ENCODE assay signal across 8 cellular contexts in the genomic region with DNA sequence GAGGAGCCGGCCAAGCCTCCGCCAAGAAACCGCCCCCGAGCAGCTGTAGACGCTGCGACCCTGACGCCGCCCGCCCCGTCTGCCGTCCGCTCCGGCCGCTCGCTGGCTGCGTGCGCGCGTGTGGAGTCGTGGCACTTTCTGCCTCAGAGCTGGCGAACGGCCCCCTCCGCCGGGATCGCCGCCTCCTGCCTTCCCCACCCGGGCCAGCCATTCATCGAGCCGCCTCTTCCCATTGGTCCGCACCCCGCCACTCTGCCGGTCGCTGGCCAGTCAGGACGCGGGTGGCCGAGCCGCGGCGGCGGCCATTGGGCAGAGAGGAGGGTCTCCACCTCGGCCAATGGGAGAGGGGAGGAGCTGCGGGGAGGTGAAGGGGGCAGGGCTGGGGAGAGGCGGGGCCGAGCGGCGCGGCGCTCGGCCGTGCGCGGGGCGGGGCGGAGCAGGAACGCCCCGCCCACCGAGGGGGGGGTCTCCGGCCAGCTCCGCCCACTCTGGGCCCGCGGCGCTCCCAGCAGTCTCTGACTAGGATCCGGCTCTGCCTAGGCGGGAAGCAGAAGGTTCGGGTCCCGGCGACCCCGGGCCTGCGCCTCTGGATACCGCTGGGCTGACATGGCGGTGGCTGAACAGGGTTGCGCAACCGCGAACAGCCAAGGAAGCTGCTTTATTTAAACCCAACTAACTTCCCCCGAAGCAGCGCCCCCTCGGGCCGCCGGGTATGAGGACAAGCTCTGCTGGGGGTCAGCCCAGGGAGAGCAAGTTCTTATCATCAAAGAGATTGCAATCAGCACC. TPM values are rescaled to one million over a fixed set of nuclear protein-coding genes. Genes with fewer than 3 reads are reported as not detected.
DNase-seq lines count a peak whose midpoint lies in the region; ATAC-seq and TF ChIP-seq lines count a peak whose summit lies in the region.

A gene with protein sequence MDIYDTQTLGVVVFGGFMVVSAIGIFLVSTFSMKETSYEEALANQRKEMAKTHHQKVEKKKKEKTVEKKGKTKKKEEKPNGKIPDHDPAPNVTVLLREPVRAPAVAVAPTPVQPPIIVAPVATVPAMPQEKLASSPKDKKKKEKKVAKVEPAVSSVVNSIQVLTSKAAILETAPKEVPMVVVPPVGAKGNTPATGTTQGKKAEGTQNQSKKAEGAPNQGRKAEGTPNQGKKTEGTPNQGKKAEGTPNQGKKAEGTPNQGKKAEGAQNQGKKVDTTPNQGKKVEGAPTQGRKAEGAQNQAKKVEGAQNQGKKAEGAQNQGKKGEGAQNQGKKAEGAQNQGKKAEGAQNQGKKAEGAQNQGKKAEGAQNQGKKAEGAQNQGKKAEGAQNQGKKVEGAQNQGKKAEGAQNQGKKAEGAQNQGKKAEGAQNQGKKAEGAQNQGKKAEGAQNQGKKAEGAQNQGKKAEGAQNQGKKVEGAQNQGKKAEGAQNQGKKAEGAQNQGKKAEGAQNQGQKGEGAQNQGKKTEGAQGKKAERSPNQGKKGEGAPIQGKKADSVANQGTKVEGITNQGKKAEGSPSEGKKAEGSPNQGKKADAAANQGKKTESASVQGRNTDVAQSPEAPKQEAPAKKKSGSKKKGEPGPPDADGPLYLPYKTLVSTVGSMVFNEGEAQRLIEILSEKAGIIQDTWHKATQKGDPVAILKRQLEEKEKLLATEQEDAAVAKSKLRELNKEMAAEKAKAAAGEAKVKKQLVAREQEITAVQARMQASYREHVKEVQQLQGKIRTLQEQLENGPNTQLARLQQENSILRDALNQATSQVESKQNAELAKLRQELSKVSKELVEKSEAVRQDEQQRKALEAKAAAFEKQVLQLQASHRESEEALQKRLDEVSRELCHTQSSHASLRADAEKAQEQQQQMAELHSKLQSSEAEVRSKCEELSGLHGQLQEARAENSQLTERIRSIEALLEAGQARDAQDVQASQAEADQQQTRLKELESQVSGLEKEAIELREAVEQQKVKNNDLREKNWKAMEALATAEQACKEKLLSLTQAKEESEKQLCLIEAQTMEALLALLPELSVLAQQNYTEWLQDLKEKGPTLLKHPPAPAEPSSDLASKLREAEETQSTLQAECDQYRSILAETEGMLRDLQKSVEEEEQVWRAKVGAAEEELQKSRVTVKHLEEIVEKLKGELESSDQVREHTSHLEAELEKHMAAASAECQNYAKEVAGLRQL (N-terminal part only) (minus strand): TSS at position 140 of the 786 bp plus-strand sequence. CDS start 21,735 bp downstream, outside the sequence.

- peak within 1 kb of the TSS; percentile 91 for H3K27ac ChIP-seq in epithelial cell of prostate

- TF ChIP-seq EP300 in Ishikawa (IDR thresholded peaks at IDR 0.05; ENCODE audit: borderline replicate concordance) = no peak

- DNase-seq in DMS53 (lab: John Stamatoyannopoulos, UW) (peak; percentile 99), OCI-M2 (lab: John Stamatoyannopoulos, UW; ENCODE audit: unreplicated experiment) (peak; percentile 87), activated T-cell treated with anti-CD3 and anti-CD28 coated beads for 48 hours (ENCODE audit: low read depth) (peak; percentile 96), epithelial cell of prostate (ENCODE audit: low read depth, low spot score) (peak; percentile 88), mucosa of gallbladder (ENCODE audit: low spot score) (peak; percentile 98)
- peak; percentile 82 to 92 for DNase-seq in stimulated activated CD8-positive, alpha-beta memory T cell treated with anti-CD3 and anti-CD28 coated beads, Interleukin-4, amount 100 ng/mL, for 4 hours (ENCODE audit: low read depth in 2 of 2, low spot score in 1 of 2)

- peak; percentile 93 for ATAC-seq in GM21576 (IDR thresholded peaks at IDR 0.05; ENCODE audit: unreplicated experiment)

- TF ChIP-seq RAD21 in Ishikawa (IDR thresholded peaks at IDR 0.05; ENCODE audit: low read depth) = peak; percentile 17; the same call in 1 of the 2 replicates

TF ChIP-seq in Ishikawa, 13 proteins besides CTCF, POLR2A, EP300 and RAD21:
- TF ChIP-seq TAF1 (IDR thresholded peaks at IDR 0.05; ENCODE audit: low read depth) (peak; percentile 90), NFIC (IDR thresholded peaks at IDR 0.05) (no peak), YY1 (IDR thresholded peaks at IDR 0.05; ENCODE audit: low read depth) (peak; percentile 12; the same call in 1 of the 2 replicates), CEBPB (IDR thresholded peaks at IDR 0.05) (peak; percentile 94), MAX (IDR thresholded peaks at IDR 0.05) (peak; percentile 31; the same call in 1 of the 2 replicates), FOXM1 (IDR thresholded peaks at IDR 0.05; ENCODE audit: borderline replicate concordance, low read depth) (no peak; the same call in 1 of the 2 replicates), TCF12 (IDR thresholded peaks at IDR 0.05; ENCODE audit: low read depth) (no peak), ZBTB7A (IDR thresholded peaks at IDR 0.05; ENCODE audit: low read depth) (peak; percentile 52; the same call in 1 of the 2 replicates)
- TF ChIP-seq, protein P1, sequence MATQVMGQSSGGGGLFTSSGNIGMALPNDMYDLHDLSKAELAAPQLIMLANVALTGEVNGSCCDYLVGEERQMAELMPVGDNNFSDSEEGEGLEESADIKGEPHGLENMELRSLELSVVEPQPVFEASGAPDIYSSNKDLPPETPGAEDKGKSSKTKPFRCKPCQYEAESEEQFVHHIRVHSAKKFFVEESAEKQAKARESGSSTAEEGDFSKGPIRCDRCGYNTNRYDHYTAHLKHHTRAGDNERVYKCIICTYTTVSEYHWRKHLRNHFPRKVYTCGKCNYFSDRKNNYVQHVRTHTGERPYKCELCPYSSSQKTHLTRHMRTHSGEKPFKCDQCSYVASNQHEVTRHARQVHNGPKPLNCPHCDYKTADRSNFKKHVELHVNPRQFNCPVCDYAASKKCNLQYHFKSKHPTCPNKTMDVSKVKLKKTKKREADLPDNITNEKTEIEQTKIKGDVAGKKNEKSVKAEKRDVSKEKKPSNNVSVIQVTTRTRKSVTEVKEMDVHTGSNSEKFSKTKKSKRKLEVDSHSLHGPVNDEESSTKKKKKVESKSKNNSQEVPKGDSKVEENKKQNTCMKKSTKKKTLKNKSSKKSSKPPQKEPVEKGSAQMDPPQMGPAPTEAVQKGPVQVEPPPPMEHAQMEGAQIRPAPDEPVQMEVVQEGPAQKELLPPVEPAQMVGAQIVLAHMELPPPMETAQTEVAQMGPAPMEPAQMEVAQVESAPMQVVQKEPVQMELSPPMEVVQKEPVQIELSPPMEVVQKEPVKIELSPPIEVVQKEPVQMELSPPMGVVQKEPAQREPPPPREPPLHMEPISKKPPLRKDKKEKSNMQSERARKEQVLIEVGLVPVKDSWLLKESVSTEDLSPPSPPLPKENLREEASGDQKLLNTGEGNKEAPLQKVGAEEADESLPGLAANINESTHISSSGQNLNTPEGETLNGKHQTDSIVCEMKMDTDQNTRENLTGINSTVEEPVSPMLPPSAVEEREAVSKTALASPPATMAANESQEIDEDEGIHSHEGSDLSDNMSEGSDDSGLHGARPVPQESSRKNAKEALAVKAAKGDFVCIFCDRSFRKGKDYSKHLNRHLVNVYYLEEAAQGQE (IDR thresholded peaks at IDR 0.05; ENCODE audit: low read depth) = no peak
- TF ChIP-seq, protein P2, sequence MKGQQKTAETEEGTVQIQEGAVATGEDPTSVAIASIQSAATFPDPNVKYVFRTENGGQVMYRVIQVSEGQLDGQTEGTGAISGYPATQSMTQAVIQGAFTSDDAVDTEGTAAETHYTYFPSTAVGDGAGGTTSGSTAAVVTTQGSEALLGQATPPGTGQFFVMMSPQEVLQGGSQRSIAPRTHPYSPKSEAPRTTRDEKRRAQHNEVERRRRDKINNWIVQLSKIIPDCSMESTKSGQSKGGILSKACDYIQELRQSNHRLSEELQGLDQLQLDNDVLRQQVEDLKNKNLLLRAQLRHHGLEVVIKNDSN (IDR thresholded peaks at IDR 0.05) = no peak
TF ChIP-seq in Ishikawa: peak in this region for 5.

RNA-seq across cellular contexts. Expression of the gene that starts here (rescaled TPM):
- total RNA-seq in mucosa of gallbladder = 355 TPM

Comparison
In these comparisons a context has a peak if more than half of its experiments do, and no peak if none do; other contexts are left out.
1. Peak in every context shown above with its lines: DNase-seq, ATAC-seq and H3K27ac ChIP-seq.